Comparison of ENCODE assay signal across 2 cellular contexts in the genomic region with DNA sequence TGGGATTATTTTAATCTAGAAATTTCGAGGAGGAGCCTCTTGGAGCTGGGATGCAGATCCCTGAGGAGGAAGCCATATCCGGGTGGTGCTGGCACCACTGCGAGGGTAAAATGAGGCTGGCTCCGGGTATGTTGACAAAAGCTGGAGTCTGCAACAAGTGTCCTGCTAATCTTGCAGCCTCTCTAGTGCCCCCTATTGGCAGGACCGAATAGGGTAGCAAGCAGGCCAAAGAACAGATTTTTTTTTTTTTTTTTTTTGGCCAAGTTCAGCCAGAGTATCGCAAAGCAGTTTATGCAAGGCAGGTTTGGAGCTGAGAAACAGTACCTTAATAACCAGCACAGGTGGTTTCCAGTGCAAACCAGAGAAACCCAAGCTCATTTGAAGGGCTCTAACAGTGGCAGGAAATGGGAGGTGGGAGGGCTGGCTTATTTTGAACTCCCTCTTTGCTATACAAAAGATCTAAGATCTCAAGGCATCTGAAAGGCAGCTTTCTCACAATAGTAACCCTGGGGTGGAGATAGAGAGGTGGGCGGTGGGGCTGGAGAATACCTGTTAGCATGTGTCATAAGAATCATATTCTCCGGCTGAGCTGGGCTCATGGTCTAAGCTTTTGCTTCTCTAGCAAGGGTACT.
TF ChIP-seq lines count a peak whose summit lies in the region.

No MANE protein-coding gene starts in this region.

TF ChIP-seq in SK-N-SH, 30 proteins besides CTCF, POLR2A, EP300 and RAD21:
- TF ChIP-seq, protein P1, sequence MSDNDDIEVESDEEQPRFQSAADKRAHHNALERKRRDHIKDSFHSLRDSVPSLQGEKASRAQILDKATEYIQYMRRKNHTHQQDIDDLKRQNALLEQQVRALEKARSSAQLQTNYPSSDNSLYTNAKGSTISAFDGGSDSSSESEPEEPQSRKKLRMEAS (IDR thresholded peaks at IDR 0.05; ENCODE audit: low read depth) = no peak
- TF ChIP-seq TAF1 (IDR thresholded peaks at IDR 0.05; ENCODE audit: borderline replicate concordance, low read depth, low read length) (no peak), MXI1 (IDR thresholded peaks at IDR 0.05; ENCODE audit: low read depth, low read length) (no peak), GABPA (IDR thresholded peaks at IDR 0.05; ENCODE audit: low read depth) (no peak)

TF ChIP-seq in SK-N-SH treated with all-trans-retinoic acid at 6 μM for 48 hours, 23 proteins besides CTCF, POLR2A, EP300 and RAD21:
- TF ChIP-seq ARNTL (CRISPR knock-in tag; IDR thresholded peaks at IDR 0.05; ENCODE audit: borderline replicate concordance, low read depth) = no peak
- no peak for TF ChIP-seq ZNF565 (CRISPR knock-in tag; conservative IDR thresholded peaks at IDR 0.05; ENCODE audit: low read depth)
- no peak for TF ChIP-seq CREB5 (CRISPR knock-in tag; IDR thresholded peaks at IDR 0.05; ENCODE audit: low read depth)
- no peak for TF ChIP-seq TOX (CRISPR knock-in tag; IDR thresholded peaks at IDR 0.05; ENCODE audit: borderline replicate concordance)
- TF ChIP-seq ZNF8 (CRISPR knock-in tag; IDR thresholded peaks at IDR 0.05) = no peak
- TF ChIP-seq ZNF70 (CRISPR knock-in tag; IDR thresholded peaks at IDR 0.05) = no peak
- no peak for TF ChIP-seq PATZ1 (CRISPR knock-in tag; IDR thresholded peaks at IDR 0.05; ENCODE audit: borderline replicate concordance)
- TF ChIP-seq ZFP3 (CRISPR knock-in tag; IDR thresholded peaks at IDR 0.05) = no peak
- no peak for TF ChIP-seq ISL1 (CRISPR knock-in tag; IDR thresholded peaks at IDR 0.05)
- no peak for TF ChIP-seq ZFP30 (CRISPR knock-in tag; IDR thresholded peaks at IDR 0.05)
- no peak for TF ChIP-seq ZC3H10 (CRISPR knock-in tag; IDR thresholded peaks at IDR 0.05)
- TF ChIP-seq SNAI2 (CRISPR knock-in tag; IDR thresholded peaks at IDR 0.05) = no peak
- TF ChIP-seq CSRNP3 (CRISPR knock-in tag; IDR thresholded peaks at IDR 0.05) = no peak
- no peak for TF ChIP-seq TCF4 (CRISPR knock-in tag; IDR thresholded peaks at IDR 0.05; ENCODE audit: borderline replicate concordance)
- no peak for TF ChIP-seq ESRRG (CRISPR knock-in tag; IDR thresholded peaks at IDR 0.05)
